In genomic region chr1:66725885-66726665, GRCh38 we compare ENCODE assay signal across 8 cellular contexts. TPM values are rescaled to one million over a fixed set of nuclear protein-coding genes. Genes with fewer than 3 reads are reported as not detected.
DNase-seq lines count a peak whose midpoint lies in the region; ATAC-seq, FAIRE-seq and TF ChIP-seq lines count a peak whose summit lies in the region.

No MANE protein-coding gene starts in this region.

- H3K4me1 ChIP-seq in KMS-11 (ENCODE audit: low read depth, poor library complexity, severe bottlenecking), result peaks cover 13% of the 10 kb centered on the region

- no peaks in the 10 kb centered on the region for H3K36me3 ChIP-seq in KMS-11 (ENCODE audit: insufficient read depth)

- H3K36me3 Mint-ChIP-seq in stimulated activated memory B cell treated with anti-CD40 and anti-IgM and Interleukin-4, amounts not matched to agents 10 μg/mL and 1 μg/mL and 100 μg/mL, for 72 hours, result no peaks in the 10 kb centered on the region

- H3K9ac ChIP-seq in KMS-11, result no peak overlapping the region

- peak overlapping the region; percentile 14; the same call in 1 of the 2 replicates for H3K4me2 ChIP-seq in KMS-11

- TF ChIP-seq CTCF in KMS-11 (conservative IDR thresholded peaks at IDR 0.05; ENCODE audit: low read depth, low read length), result peak; percentile 93

- no peaks in the 10 kb centered on the region for H4K20me1 ChIP-seq in KMS-11 (ENCODE audit: insufficient read depth)

- H3K27ac ChIP-seq in KMS-11, result no peak overlapping the region

- no peaks in the 10 kb centered on the region for H3K9me3 Mint-ChIP-seq in stimulated activated memory B cell treated with anti-CD40 and anti-IgM and Interleukin-4, amounts not matched to agents 10 μg/mL and 1 μg/mL and 100 μg/mL, for 72 hours

- no peak overlapping the region for H3K4me3 ChIP-seq in KMS-11 (IDR thresholded peaks at IDR 0.05; ENCODE audit: insufficient read depth, low read depth, low read length)

- intact Hi-C loops in Right ventricle myocardium superior (cut with DNase I), result loop anchor here (10.0 kb wide), 1 partner anchor 221 kb away; no protein-coding TSS in a partner anchor

- no peaks in the 10 kb centered on the region for H3K27me3 ChIP-seq in KMS-11 (ENCODE audit: insufficient read depth, low read depth)

- DNase-seq in SHP77 (lab: John Stamatoyannopoulos, UW) (peak; percentile 42 to 75), Right ventricle myocardium superior (no peak), pulmonary artery endothelial cell (ENCODE audit: low read depth, low spot score) (peak; percentile 40)
- peak; percentile 39 for DNase-seq in activated naive CD4-positive, alpha-beta T cell treated with anti-CD3 and anti-CD28 coated beads, Interleukin-2, amount 50 U/mL, for 16 hours

- no peaks in the 10 kb centered on the region for H3K4me1 Mint-ChIP-seq in stimulated activated memory B cell treated with anti-CD40 and anti-IgM and Interleukin-4, amounts not matched to agents 10 μg/mL and 1 μg/mL and 100 μg/mL, for 72 hours

- FAIRE-seq in G401.6 (lab: Jason Lieb, UNC), result peak; percentile 73

- no peaks in the 10 kb centered on the region for H3K79me2 ChIP-seq in KMS-11 (ENCODE audit: insufficient read depth, low read depth)

- no peak overlapping the region for H3K4me3 Mint-ChIP-seq in stimulated activated memory B cell treated with anti-CD40 and anti-IgM and Interleukin-4, amounts not matched to agents 10 μg/mL and 1 μg/mL and 100 μg/mL, for 72 hours

- peak; percentile 87 for ATAC-seq in GM21786 (IDR thresholded peaks at IDR 0.05; ENCODE audit: unreplicated experiment)
- ATAC-seq in Right ventricle myocardium superior (ENCODE audit: poor library complexity), result peak; percentile 80
- no peak for ATAC-seq in stimulated activated memory B cell treated with anti-CD40 and anti-IgM and Interleukin-4, amounts not matched to agents 10 μg/mL and 1 μg/mL and 100 μg/mL, for 72 hours

- peaks cover 27% of the 10 kb centered on the region for H3K27me3 Mint-ChIP-seq in stimulated activated memory B cell treated with anti-CD40 and anti-IgM and Interleukin-4, amounts not matched to agents 10 μg/mL and 1 μg/mL and 100 μg/mL, for 72 hours

- H3K27ac Mint-ChIP-seq in stimulated activated memory B cell treated with anti-CD40 and anti-IgM and Interleukin-4, amounts not matched to agents 10 μg/mL and 1 μg/mL and 100 μg/mL, for 72 hours, result no peak overlapping the region

- H2AFZ ChIP-seq in KMS-11 (ENCODE audit: low read depth), result peak overlapping the region; percentile 47; the same call in 1 of the 2 replicates

RNA-seq across cellular contexts. Expression of gene DYNLT5, which starts 26.2 kb away (rescaled TPM):
- 4.6 TPM for total RNA-seq in Right ventricle myocardium superior
- 0.92 and 1.1 TPM in 2 replicates for total RNA-seq in pulmonary artery endothelial cell
